Comparison of ENCODE assay signal across 31 cellular contexts in genomic region chr1:243884603-243885002, GRCh38.
DNase-seq lines count a peak whose midpoint lies in the region; ATAC-seq and TF ChIP-seq lines count a peak whose summit lies in the region.
"Had no signal": no experiment of that assay in that cellular context is flagged by ENCODE, and none has a peak within 500 bp of the region (broad histone marks: within the 10 kb centered on the region; RNA-seq: fewer than 3 reads in every experiment).

No MANE protein-coding gene starts in this region.

- no peaks in the 10 kb centered on the region for H3K9me3 ChIP-seq in HEK293 (ENCODE audit: control insufficient read depth, insufficient read depth, low read depth, low read length)
- H3K9me3 ChIP-seq: A549, BE2C, BLaER1, Caco-2 had no signal

- POLR2A ChIA-PET in HEK293 (lab: Yijun Ruan, JAX): no interaction called here

- H3K4me1 ChIP-seq in HEK293 (ENCODE audit: control insufficient read depth, insufficient read depth, low read length): no peaks in the 10 kb centered on the region
- H3K4me1 ChIP-seq: A549, BE2C, BLaER1, Caco-2 had no signal

- TF ChIP-seq CTCF in HEK293 (tag by site-specific recombination; IDR thresholded peaks at IDR 0.05) (no peak), VCaP (conservative IDR thresholded peaks at IDR 0.05) (no peak)

- no peak overlapping the region for H3K4me3 ChIP-seq in HEK293 (ENCODE audit: low read depth, low read length)
- H3K4me3 ChIP-seq: A549; BLaER1; BLaER1 treated with 17β-estradiol and CSF1 and Interleukin-3, amounts not matched to agents 10 nM and 100 nM had no signal

- H3K27ac ChIP-seq in HEK293 (ENCODE audit: extremely low read depth, low read depth, low read length) (no peak overlapping the region), VCaP (peak overlapping the region; percentile 29)
- H3K27ac ChIP-seq: 22Rv1; A549; BLaER1; BLaER1 treated with 17β-estradiol and CSF1 and Interleukin-3, amounts not matched to agents 10 nM and 100 nM; C4-2B had no signal

- TF ChIP-seq POLR2A in GM18505 (IDR thresholded peaks at IDR 0.05; ENCODE audit: borderline replicate concordance, extremely low read depth, insufficient read depth, insufficient read length): no peak

- peak; percentile 63 for DNase-seq in putamen (ENCODE audit: low spot score)
- DNase-seq: 8988T; ACHN; AML-193; BE2C; C1 segment of cervical spinal cord; Caco-2; Calu3; CD4-positive, alpha-beta memory T cell; CD4-positive, alpha-beta T cell; CD4-positive, CD25-positive, alpha-beta regulatory T cell; CD8-positive, alpha-beta memory T cell; CD8-positive, alpha-beta T cell; COR-L47; DMS 273 treated with DMSO at 0.1 percent for 48 hours; DMS153; DMS53; DMS79; DMS79 treated with DMSO at 0.1 percent for 48 hours; DND-41; EL had no signal

- CTCF ChIA-PET in HEK293 (lab: Yijun Ruan, JAX): interaction anchor here (0.6 to 0.7 kb wide), 2 partner anchors 24 to 917 kb away, joined by 3 to 4 read pairs; no protein-coding TSS in a partner anchor

- ATAC-seq in GM18505 (IDR thresholded peaks at IDR 0.05; ENCODE audit: unreplicated experiment): no peak
- no peak for ATAC-seq in HG03565 (IDR thresholded peaks at IDR 0.05; ENCODE audit: unreplicated experiment)
- ATAC-seq in HG03354 (IDR thresholded peaks at IDR 0.05; ENCODE audit: poor library complexity, severe bottlenecking, unreplicated experiment): no peak
- ATAC-seq: A549; CD8-positive, alpha-beta T cell had no signal

- no peaks in the 10 kb centered on the region for H3K36me3 ChIP-seq in HEK293 (ENCODE audit: control insufficient read depth in 2 of 2, insufficient read depth in 1 of 2, low read length in 2 of 2)
- H3K36me3 ChIP-seq: BE2C; BLaER1; BLaER1 treated with 17β-estradiol and CSF1 and Interleukin-3, amounts not matched to agents 10 nM and 100 nM had no signal

TF ChIP-seq in HEK293, 187 proteins besides CTCF, POLR2A, EP300 and RAD21:
- TF ChIP-seq EGR2 (tag by site-specific recombination; IDR thresholded peaks at IDR 0.05; ENCODE audit: low read depth) (peak; percentile 99), ZNF146 (tag by site-specific recombination; IDR thresholded peaks at IDR 0.05) (no peak), ZFHX2 (tag by site-specific recombination; conservative IDR thresholded peaks at IDR 0.05) (peak; percentile 95)
TF ChIP-seq in HEK293: peak in this region for 2.
